1 cellular context compared by ENCODE assay signal in the genomic region with DNA sequence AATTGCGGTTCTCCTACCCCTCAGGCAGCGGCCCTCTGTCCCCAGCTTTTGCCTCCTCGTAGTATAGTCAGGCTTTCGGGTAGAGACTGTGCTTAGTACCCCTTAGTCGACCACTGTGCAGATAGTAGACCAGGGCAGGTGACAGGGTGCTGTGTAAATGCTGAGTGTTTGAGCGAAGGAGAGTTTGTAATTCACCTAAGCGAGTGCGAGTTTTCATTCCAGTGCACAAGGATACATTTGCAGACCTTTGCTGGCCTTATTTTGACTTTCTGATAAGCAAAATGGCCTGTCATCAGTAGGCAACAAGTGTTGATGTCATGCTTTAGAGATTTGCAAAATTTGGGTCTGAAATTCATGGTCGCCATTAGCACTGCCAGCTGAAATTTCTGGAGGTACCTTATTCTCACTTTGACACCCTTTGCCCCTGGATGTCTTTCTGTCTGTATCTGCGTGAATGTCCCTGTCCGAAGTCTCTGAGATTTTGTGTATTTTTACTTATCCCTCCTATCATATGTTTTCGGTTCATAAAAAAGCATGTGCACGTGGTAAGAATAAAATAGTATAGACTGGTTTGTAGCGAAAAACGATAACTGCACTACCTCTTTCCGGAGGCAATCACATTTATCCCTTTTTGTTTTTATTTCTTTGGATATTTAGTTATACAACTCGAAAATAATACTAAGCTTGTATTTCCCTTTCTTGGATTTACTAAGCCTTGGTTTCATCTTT.
TF ChIP-seq lines count a peak whose summit lies in the region.

No MANE protein-coding gene starts in this region.

TF ChIP-seq in WTC11, 78 proteins besides CTCF, POLR2A, EP300 and RAD21 (continued from another document):
- TF ChIP-seq, protein P1, sequence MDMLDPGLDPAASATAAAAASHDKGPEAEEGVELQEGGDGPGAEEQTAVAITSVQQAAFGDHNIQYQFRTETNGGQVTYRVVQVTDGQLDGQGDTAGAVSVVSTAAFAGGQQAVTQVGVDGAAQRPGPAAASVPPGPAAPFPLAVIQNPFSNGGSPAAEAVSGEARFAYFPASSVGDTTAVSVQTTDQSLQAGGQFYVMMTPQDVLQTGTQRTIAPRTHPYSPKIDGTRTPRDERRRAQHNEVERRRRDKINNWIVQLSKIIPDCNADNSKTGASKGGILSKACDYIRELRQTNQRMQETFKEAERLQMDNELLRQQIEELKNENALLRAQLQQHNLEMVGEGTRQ (CRISPR knock-in tag; IDR thresholded peaks at IDR 0.05): no peak
- TF ChIP-seq, protein P2, sequence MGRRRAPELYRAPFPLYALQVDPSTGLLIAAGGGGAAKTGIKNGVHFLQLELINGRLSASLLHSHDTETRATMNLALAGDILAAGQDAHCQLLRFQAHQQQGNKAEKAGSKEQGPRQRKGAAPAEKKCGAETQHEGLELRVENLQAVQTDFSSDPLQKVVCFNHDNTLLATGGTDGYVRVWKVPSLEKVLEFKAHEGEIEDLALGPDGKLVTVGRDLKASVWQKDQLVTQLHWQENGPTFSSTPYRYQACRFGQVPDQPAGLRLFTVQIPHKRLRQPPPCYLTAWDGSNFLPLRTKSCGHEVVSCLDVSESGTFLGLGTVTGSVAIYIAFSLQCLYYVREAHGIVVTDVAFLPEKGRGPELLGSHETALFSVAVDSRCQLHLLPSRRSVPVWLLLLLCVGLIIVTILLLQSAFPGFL (CRISPR knock-in tag; IDR thresholded peaks at IDR 0.05; ENCODE audit: borderline replicate concordance): no peak
- no peak for TF ChIP-seq NFATC4 (CRISPR knock-in tag; IDR thresholded peaks at IDR 0.05)
- TF ChIP-seq CREM (CRISPR knock-in tag; IDR thresholded peaks at IDR 0.05): no peak
